11 cellular contexts compared by ENCODE assay signal in the genomic region with DNA sequence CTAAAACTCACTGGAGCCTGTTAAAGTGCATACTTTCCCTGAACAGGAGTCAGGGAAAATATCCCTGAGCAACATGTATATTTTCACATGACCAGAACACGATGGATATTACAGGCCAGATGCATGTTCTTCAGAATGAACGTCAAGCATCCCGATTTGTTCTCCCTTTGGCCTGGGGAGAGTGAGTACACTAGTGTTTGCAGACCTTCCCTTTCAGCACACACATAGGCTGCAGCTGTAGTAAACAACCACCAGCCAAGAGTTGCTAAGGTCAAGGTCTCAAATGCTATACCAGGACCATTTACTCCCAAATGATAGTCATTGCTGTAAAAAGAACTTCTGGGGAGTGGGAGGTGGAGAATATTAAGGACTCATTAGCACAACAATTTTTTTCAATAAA. TPM values are rescaled to one million over a fixed set of nuclear protein-coding genes. Genes with fewer than 3 reads are reported as not detected.
DNase-seq lines count a peak whose midpoint lies in the region; ATAC-seq and TF ChIP-seq lines count a peak whose summit lies in the region.
"Had no signal": no experiment of that assay in that cellular context is flagged by ENCODE, and none has a peak within 500 bp of the region (broad histone marks: within the 10 kb centered on the region; RNA-seq: fewer than 3 reads in every experiment).

No MANE protein-coding gene starts in this region.

- peak; percentile 36 for DNase-seq in choroid plexus epithelial cell (ENCODE audit: low read depth)
- no peak for DNase-seq in H7
- no peak for DNase-seq in NCI-H510A (lab: John Stamatoyannopoulos, UW)
- DNase-seq in DMS 273 treated with DMSO at 0.1 percent for 48 hours (lab: John Stamatoyannopoulos, UW) = no peak
- DNase-seq: activated CD8-positive, alpha-beta memory T cell treated with anti-CD3 and anti-CD28 coated beads, Interleukin-2, amount 50 U/mL, for 48 hours; occipital lobe; SW 1271 had no signal

- H4K20me1 ChIP-seq in BLaER1 treated with 17β-estradiol and CSF1 and Interleukin-3, amounts not matched to agents 10 nM and 100 nM = peaks cover 0 to 45% (median 5%) of the 10 kb centered on the region in 11 experiments; a peak in 10 of 22 replicates

- no peak for ATAC-seq in HG02588 (IDR thresholded peaks at IDR 0.05; ENCODE audit: unreplicated experiment)

- peak overlapping the region; percentile 50 to 89 (median 65) for H3K4me3 Mint-ChIP-seq in IgD-negative memory B cell

- H3K9ac ChIP-seq in BLaER1 treated with 17β-estradiol and CSF1 and Interleukin-3, amounts not matched to agents 10 nM and 100 nM = no peak overlapping the region

- peak overlapping the region in 8 of 11 experiments; percentile 1 to 96 (median 78); a peak in 12 of 22 replicates for H3K4me2 ChIP-seq in BLaER1 treated with 17β-estradiol and CSF1 and Interleukin-3, amounts not matched to agents 10 nM and 100 nM

- H3K27me3 ChIP-seq in BLaER1 treated with 17β-estradiol and CSF1 and Interleukin-3, amounts not matched to agents 10 nM and 100 nM = no peaks in the 10 kb centered on the region
- H3K27me3 ChIP-seq in neuron (ENCODE audit: insufficient read depth, low read length) = no peaks in the 10 kb centered on the region
- H3K27me3 ChIP-seq in H7 (ENCODE audit: control insufficient read depth, insufficient read depth, low read length) = peaks cover 4% of the 10 kb centered on the region; the same call in 1 of the 2 replicates

- peak overlapping the region; percentile 88 to 99 (median 94) for H3K27ac Mint-ChIP-seq in IgD-negative memory B cell

- no peaks in the 10 kb centered on the region for H3K36me3 Mint-ChIP-seq in IgD-negative memory B cell

- no peaks in the 10 kb centered on the region for H3K9me3 Mint-ChIP-seq in IgD-negative memory B cell

- H3K4me1 ChIP-seq in BLaER1 treated with 17β-estradiol and CSF1 and Interleukin-3, amounts not matched to agents 10 nM and 100 nM = peaks cover 13 to 35% (median 27%) of the 10 kb centered on the region in 10 experiments
- peaks cover 34% of the 10 kb centered on the region for H3K4me1 ChIP-seq in neuron (ENCODE audit: insufficient read depth, low read length)

- no peaks in the 10 kb centered on the region for H3K27me3 Mint-ChIP-seq in IgD-negative memory B cell

- H3K27ac ChIP-seq in BLaER1 treated with 17β-estradiol and CSF1 and Interleukin-3, amounts not matched to agents 10 nM and 100 nM = no peak overlapping the region

- no peak overlapping the region for H3K4me3 ChIP-seq in BLaER1 treated with 17β-estradiol and CSF1 and Interleukin-3, amounts not matched to agents 10 nM and 100 nM
- H3K4me3 ChIP-seq in choroid plexus epithelial cell (ENCODE audit: low read depth, low read length) = peak overlapping the region; percentile 11
- peak overlapping the region; percentile 55 for H3K4me3 ChIP-seq in neuron (ENCODE audit: low read length)
- no peak overlapping the region for H3K4me3 ChIP-seq in H7 (ENCODE audit: insufficient read depth, low read depth, low read length)

- peaks cover 0 to 4% (median 0%) of the 10 kb centered on the region in 11 experiments; a peak in 1 of 22 replicates for H3K9me3 ChIP-seq in BLaER1 treated with 17β-estradiol and CSF1 and Interleukin-3, amounts not matched to agents 10 nM and 100 nM (replicated peaks in 1 of 11)
- H3K9me3 ChIP-seq in neuron (ENCODE audit: low read length) = no peaks in the 10 kb centered on the region

- H2AFZ ChIP-seq in neuron (ENCODE audit: low read depth, low read length) = no peak overlapping the region

- no peak for TF ChIP-seq CTCF in choroid plexus epithelial cell (conservative IDR thresholded peaks at IDR 0.05; ENCODE audit: low read depth, low read length)

- peaks cover 41 to 46% (median 43%) of the 10 kb centered on the region in 3 donors for H3K4me1 Mint-ChIP-seq in IgD-negative memory B cell

- peaks cover 0 to 5% (median 0%) of the 10 kb centered on the region in 11 experiments; a peak in 1 of 22 replicates for H3K36me3 ChIP-seq in BLaER1 treated with 17β-estradiol and CSF1 and Interleukin-3, amounts not matched to agents 10 nM and 100 nM
- H3K36me3 ChIP-seq in neuron (ENCODE audit: insufficient read depth, low read length) (no peaks in the 10 kb centered on the region), H7 (replicated peaks; ENCODE audit: control insufficient read depth, insufficient read depth, low read length) (no peaks in the 10 kb centered on the region)

RNA-seq across cellular contexts. Expression of gene KLF12, which starts 3.0 kb away (rescaled TPM):
- polyA plus RNA-seq in IgD-negative memory B cell = 20.6 TPM
- total RNA-seq in H7 (2014; rRNA removed; shearing (Covaris generic)) = 5.0 and 6.1 TPM in 2 replicates

Comparison
In these comparisons a context has a peak if more than half of its experiments do, and no peak if none do; other contexts are left out.
1. H3K4me3 ChIP-seq: peak in choroid plexus epithelial cell (single experiment) and neuron (single experiment); none in BLaER1 treated with 17β-estradiol and CSF1 and Interleukin-3, amounts not matched to agents 10 nM and 100 nM (0 of 10) and H7 (single experiment).